15 cellular contexts compared by ENCODE assay signal in the genomic region with DNA sequence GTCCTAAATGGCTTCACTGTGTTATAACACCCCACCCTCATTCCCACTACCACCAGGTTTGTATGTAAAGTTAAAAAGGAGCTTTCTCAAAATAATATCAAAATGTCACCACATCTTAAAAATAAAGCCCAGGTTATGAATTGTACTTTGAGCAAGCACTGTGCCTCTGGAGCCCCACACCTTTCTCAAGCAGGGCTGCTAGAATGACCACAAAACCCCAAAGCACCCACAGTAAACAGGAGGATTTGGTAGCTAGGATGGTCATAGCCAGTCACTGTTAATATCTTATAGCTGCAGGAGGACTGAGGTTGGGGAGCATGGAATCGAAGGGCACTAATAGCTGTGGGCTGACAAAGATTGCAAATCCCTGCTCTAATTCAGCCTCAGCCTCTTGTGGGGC.
"Had no signal": no experiment of that assay in that cellular context is flagged by ENCODE, and none has a peak within 500 bp of the region (broad histone marks: within the 10 kb centered on the region; RNA-seq: fewer than 3 reads in every experiment).

No MANE protein-coding gene starts in this region.

- H3K27ac ChIP-seq: esophagus squamous epithelium, prostate gland, upper lobe of right lung had no signal

- H3K36me3 Mint-ChIP-seq: stimulated activated memory B cell treated with anti-CD40 and anti-IgM and Interleukin-4, amounts not matched to agents 10 μg/mL and 1 μg/mL and 100 μg/mL, for 72 hours; T-cell had no signal

- H3K36me3 ChIP-seq: esophagus squamous epithelium, prostate gland, upper lobe of right lung had no signal

- H3K9me3 Mint-ChIP-seq: activated B cell treated with CpG ODN at 0.5 μM for 24 hours had no signal

- H3K4me3 Mint-ChIP-seq: activated B cell treated with CpG ODN at 0.5 μM for 24 hours; dendritic cell treated with granulocyte-macrophage colony-stimulating factor and Interleukin-4, amounts not matched to agents 40 ng/mL and 50 ng/mL, for 4 days; stimulated activated memory B cell treated with anti-CD40 and anti-IgM and Interleukin-4, amounts not matched to agents 10 μg/mL and 1 μg/mL and 100 μg/mL, for 72 hours; T-cell had no signal

- DNase-seq: activated B cell treated with CpG ODN at 0.5 μM for 24 hours; activated CD4-positive, alpha-beta T cell treated with anti-CD3 and anti-CD28 coated beads for 4 hours; activated naive CD4-positive, alpha-beta T cell; activated T-cell treated with anti-CD3 and anti-CD28 coated beads for 4 hours; anterior cingulate cortex; effector CD8-positive, alpha-beta T cell; esophagus squamous epithelium; left ventricle myocardium superior; right cardiac atrium; stimulated activated CD4-positive, alpha-beta T cell treated with anti-CD3 and anti-CD28 coated beads, Interleukin-4, amount 100 ng/mL, for 24 hours; T-cell; upper lobe of right lung had no signal

- H3K27ac Mint-ChIP-seq: activated B cell treated with CpG ODN at 0.5 μM for 24 hours; dendritic cell treated with granulocyte-macrophage colony-stimulating factor and Interleukin-4, amounts not matched to agents 40 ng/mL and 50 ng/mL, for 4 days; stimulated activated memory B cell treated with anti-CD40 and anti-IgM and Interleukin-4, amounts not matched to agents 10 μg/mL and 1 μg/mL and 100 μg/mL, for 72 hours; T-cell had no signal

- H3K4me1 Mint-ChIP-seq: activated B cell treated with CpG ODN at 0.5 μM for 24 hours; stimulated activated memory B cell treated with anti-CD40 and anti-IgM and Interleukin-4, amounts not matched to agents 10 μg/mL and 1 μg/mL and 100 μg/mL, for 72 hours had no signal

- H3K4me1 ChIP-seq: esophagus squamous epithelium, prostate gland, upper lobe of right lung had no signal

- H3K27me3 Mint-ChIP-seq: dendritic cell treated with granulocyte-macrophage colony-stimulating factor and Interleukin-4, amounts not matched to agents 40 ng/mL and 50 ng/mL, for 4 days; T-cell had no signal

- H3K4me3 ChIP-seq: esophagus squamous epithelium, prostate gland, upper lobe of right lung had no signal

- H3K27me3 ChIP-seq: esophagus squamous epithelium, upper lobe of right lung had no signal

- H3K9me3 ChIP-seq: esophagus squamous epithelium, prostate gland, upper lobe of right lung had no signal

- ATAC-seq: left ventricle myocardium superior, right cardiac atrium, upper lobe of right lung had no signal
